1 cellular context compared by ENCODE assay signal in genomic region chr6:156175971-156176421, GRCh38.
TF ChIP-seq lines count a peak whose summit lies in the region.

No MANE protein-coding gene starts in this region.

TF ChIP-seq in H1, 55 proteins besides CTCF, POLR2A, EP300 and RAD21 (continued from another document):
- no peak for TF ChIP-seq USF2 (IDR thresholded peaks at IDR 0.05; ENCODE audit: low read length)
- 0 out of 2 replicates have a peak, but pooled peaks have one; percentile 10 for TF ChIP-seq E2F6 (IDR thresholded peaks at IDR 0.05)
- TF ChIP-seq TCF12 (IDR thresholded peaks at IDR 0.05; ENCODE audit: low read depth, low read length): peak; percentile 10; the same call in 1 of the 2 replicates
- TF ChIP-seq, protein P1, sequence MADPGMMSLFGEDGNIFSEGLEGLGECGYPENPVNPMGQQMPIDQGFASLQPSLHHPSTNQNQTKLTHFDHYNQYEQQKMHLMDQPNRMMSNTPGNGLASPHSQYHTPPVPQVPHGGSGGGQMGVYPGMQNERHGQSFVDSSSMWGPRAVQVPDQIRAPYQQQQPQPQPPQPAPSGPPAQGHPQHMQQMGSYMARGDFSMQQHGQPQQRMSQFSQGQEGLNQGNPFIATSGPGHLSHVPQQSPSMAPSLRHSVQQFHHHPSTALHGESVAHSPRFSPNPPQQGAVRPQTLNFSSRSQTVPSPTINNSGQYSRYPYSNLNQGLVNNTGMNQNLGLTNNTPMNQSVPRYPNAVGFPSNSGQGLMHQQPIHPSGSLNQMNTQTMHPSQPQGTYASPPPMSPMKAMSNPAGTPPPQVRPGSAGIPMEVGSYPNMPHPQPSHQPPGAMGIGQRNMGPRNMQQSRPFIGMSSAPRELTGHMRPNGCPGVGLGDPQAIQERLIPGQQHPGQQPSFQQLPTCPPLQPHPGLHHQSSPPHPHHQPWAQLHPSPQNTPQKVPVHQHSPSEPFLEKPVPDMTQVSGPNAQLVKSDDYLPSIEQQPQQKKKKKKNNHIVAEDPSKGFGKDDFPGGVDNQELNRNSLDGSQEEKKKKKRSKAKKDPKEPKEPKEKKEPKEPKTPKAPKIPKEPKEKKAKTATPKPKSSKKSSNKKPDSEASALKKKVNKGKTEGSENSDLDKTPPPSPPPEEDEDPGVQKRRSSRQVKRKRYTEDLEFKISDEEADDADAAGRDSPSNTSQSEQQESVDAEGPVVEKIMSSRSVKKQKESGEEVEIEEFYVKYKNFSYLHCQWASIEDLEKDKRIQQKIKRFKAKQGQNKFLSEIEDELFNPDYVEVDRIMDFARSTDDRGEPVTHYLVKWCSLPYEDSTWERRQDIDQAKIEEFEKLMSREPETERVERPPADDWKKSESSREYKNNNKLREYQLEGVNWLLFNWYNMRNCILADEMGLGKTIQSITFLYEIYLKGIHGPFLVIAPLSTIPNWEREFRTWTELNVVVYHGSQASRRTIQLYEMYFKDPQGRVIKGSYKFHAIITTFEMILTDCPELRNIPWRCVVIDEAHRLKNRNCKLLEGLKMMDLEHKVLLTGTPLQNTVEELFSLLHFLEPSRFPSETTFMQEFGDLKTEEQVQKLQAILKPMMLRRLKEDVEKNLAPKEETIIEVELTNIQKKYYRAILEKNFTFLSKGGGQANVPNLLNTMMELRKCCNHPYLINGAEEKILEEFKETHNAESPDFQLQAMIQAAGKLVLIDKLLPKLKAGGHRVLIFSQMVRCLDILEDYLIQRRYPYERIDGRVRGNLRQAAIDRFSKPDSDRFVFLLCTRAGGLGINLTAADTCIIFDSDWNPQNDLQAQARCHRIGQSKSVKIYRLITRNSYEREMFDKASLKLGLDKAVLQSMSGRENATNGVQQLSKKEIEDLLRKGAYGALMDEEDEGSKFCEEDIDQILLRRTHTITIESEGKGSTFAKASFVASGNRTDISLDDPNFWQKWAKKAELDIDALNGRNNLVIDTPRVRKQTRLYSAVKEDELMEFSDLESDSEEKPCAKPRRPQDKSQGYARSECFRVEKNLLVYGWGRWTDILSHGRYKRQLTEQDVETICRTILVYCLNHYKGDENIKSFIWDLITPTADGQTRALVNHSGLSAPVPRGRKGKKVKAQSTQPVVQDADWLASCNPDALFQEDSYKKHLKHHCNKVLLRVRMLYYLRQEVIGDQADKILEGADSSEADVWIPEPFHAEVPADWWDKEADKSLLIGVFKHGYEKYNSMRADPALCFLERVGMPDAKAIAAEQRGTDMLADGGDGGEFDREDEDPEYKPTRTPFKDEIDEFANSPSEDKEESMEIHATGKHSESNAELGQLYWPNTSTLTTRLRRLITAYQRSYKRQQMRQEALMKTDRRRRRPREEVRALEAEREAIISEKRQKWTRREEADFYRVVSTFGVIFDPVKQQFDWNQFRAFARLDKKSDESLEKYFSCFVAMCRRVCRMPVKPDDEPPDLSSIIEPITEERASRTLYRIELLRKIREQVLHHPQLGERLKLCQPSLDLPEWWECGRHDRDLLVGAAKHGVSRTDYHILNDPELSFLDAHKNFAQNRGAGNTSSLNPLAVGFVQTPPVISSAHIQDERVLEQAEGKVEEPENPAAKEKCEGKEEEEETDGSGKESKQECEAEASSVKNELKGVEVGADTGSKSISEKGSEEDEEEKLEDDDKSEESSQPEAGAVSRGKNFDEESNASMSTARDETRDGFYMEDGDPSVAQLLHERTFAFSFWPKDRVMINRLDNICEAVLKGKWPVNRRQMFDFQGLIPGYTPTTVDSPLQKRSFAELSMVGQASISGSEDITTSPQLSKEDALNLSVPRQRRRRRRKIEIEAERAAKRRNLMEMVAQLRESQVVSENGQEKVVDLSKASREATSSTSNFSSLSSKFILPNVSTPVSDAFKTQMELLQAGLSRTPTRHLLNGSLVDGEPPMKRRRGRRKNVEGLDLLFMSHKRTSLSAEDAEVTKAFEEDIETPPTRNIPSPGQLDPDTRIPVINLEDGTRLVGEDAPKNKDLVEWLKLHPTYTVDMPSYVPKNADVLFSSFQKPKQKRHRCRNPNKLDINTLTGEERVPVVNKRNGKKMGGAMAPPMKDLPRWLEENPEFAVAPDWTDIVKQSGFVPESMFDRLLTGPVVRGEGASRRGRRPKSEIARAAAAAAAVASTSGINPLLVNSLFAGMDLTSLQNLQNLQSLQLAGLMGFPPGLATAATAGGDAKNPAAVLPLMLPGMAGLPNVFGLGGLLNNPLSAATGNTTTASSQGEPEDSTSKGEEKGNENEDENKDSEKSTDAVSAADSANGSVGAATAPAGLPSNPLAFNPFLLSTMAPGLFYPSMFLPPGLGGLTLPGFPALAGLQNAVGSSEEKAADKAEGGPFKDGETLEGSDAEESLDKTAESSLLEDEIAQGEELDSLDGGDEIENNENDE (IDR thresholded peaks at IDR 0.05; ENCODE audit: insufficient replicate concordance, low read length): peak; percentile 83
- TF ChIP-seq POU5F1 (IDR thresholded peaks at IDR 0.05; ENCODE audit: low read depth, low read length): 0 out of 2 replicates have a peak, but pooled peaks have one; percentile 16
- no peak for TF ChIP-seq ZNF274 (IDR thresholded peaks at IDR 0.05; ENCODE audit: borderline replicate concordance, extremely low read depth, low read length)
- TF ChIP-seq SUZ12 (IDR thresholded peaks at IDR 0.05; ENCODE audit: low read length): no peak
- TF ChIP-seq ATF2 (IDR thresholded peaks at IDR 0.05; ENCODE audit: low read length): no peak
- TF ChIP-seq CREB1 (IDR thresholded peaks at IDR 0.05): peak; percentile 78
- TF ChIP-seq BACH1 (IDR thresholded peaks at IDR 0.05; ENCODE audit: low read length): peak; percentile 62; the same call in 1 of the 2 replicates
- peak; percentile 77 for TF ChIP-seq CTBP2 (IDR thresholded peaks at IDR 0.05; ENCODE audit: borderline replicate concordance, insufficient read depth, insufficient read length, low read length)
- TF ChIP-seq, protein P2, sequence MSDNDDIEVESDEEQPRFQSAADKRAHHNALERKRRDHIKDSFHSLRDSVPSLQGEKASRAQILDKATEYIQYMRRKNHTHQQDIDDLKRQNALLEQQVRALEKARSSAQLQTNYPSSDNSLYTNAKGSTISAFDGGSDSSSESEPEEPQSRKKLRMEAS (IDR thresholded peaks at IDR 0.05): peak; percentile 77
- TF ChIP-seq CEBPB (IDR thresholded peaks at IDR 0.05; ENCODE audit: low read depth, low read length): no peak
- peak; percentile 44; the same call in 1 of the 2 replicates for TF ChIP-seq TBP (IDR thresholded peaks at IDR 0.05; ENCODE audit: low read depth, low read length)
